Comparison of ENCODE assay signal across 9 cellular contexts in the genomic region with DNA sequence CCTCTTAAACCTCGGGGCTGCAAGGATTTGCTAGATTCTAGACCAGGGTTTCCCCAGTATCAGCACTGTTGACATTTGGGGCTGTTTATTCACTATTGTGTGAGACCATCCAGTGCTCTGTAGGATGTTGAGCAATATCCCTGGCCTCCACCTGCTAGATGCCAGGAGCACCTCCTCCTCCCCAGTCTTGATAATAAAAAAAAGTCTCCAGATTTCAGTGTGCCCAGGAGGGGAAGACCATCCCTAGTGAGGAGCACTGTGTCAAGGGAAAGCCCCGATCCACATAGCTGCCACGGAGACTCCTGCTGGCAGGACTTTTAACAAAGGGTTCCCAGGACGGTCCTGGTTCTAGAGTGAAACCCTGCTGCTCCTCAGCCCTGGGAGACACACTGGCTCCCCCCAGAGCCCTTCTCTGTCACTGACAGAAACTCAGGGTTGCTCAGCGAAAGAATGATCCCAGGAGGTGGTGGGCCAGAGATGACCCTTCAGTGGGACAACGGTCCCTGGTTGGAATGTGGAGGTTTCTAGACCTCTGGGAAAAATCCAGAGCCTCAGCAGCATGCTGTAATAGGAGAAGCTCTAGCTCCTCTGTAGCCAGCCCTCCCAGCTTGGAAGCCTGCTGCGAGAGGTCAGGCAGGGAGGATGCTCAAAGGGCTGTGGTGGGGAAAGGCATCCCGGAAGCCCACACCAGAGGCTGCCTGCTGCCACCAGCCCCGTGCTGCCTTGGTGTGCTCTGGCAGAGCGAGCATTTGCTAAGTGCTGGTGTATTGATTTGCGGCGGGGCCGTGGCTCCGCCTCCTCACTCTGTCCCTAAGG. TPM values are rescaled to one million over a fixed set of nuclear protein-coding genes. Genes with fewer than 3 reads are reported as not detected.
DNase-seq lines count a peak whose midpoint lies in the region; ATAC-seq, FAIRE-seq and TF ChIP-seq lines count a peak whose summit lies in the region.
"Had no signal": no experiment of that assay in that cellular context is flagged by ENCODE, and none has a peak within 500 bp of the region (broad histone marks: within the 10 kb centered on the region; RNA-seq: fewer than 3 reads in every experiment).

No MANE protein-coding gene starts in this region.

- H3K27ac Mint-ChIP-seq in H9 (no peak overlapping the region; a peak in 1 of 7 replicates), glutamatergic neuron (ENCODE audit: unreplicated experiment) (peak overlapping the region; percentile 95)
- H3K27ac Mint-ChIP-seq: IgD-negative memory B cell had no signal

- H3K79me1 ChIP-seq in H9 (ENCODE audit: insufficient read depth, low read depth, low read length, poor library complexity, severe bottlenecking): no peaks in the 10 kb centered on the region

- FAIRE-seq in RCC 7860 (lab: Jason Lieb, UNC): no peak

- no peak overlapping the region for H3K27ac ChIP-seq in H9 (ENCODE audit: insufficient read length, low read depth, low read length)
- H3K27ac ChIP-seq in stomach: peak overlapping the region in 3 of 5 donors; percentile 14 to 66 (median 46)

- H3K27me3 ChIP-seq in H9 (ENCODE audit: insufficient read depth, low read length) (peaks cover 2% of the 10 kb centered on the region; the same call in 1 of the 2 replicates), stomach (no peaks in the 10 kb centered on the region)

- no CpG with 5 or more reads among the region's 14 CpGs for WGBS in H9 (ENCODE audit: extremely low coverage, insufficient read length, low lambda C conversion rate)
- 57 to 72% (median 63%) methylated on average over 14 of the region's 14 CpGs for WGBS in stomach, 5 donors

- DNase-seq in H9: peak; percentile 71
- peak; percentile 6 for DNase-seq in RCC 7860 (ENCODE audit: low spot score)
- DNase-seq in glutamatergic neuron: peak; percentile 91
- no peak for DNase-seq in stomach
- no peak for DNase-seq in SIG-M5 (lab: John Stamatoyannopoulos, UW)
- DNase-seq in LoVo (ENCODE audit: low spot score): no peak
- DNase-seq in T1000 (lab: John Stamatoyannopoulos, UW): no peak

- peaks cover 4% of the 10 kb centered on the region for H3K23me2 ChIP-seq in H9 (ENCODE audit: insufficient read length, low read depth, low read length, poor library complexity, severe bottlenecking)

- no peak overlapping the region for H2BK120ac ChIP-seq in H9 (ENCODE audit: low read depth, low read length, poor library complexity, severe bottlenecking)

- H3K4me3 ChIP-seq in stomach: no peak overlapping the region

- no peak overlapping the region for H4K91ac ChIP-seq in H9 (ENCODE audit: insufficient read length, low read depth, low read length)

- H3K9me3 Mint-ChIP-seq in H9 (no peaks in the 10 kb centered on the region), glutamatergic neuron (ENCODE audit: unreplicated experiment) (peaks cover 13% of the 10 kb centered on the region)
- H3K9me3 Mint-ChIP-seq: IgD-negative memory B cell had no signal

- H3K36me3 Mint-ChIP-seq in H9 (ENCODE audit: insufficient read depth in 1 of 3, low read depth in 3 of 3) (no peaks in the 10 kb centered on the region), glutamatergic neuron (ENCODE audit: unreplicated experiment) (no peaks in the 10 kb centered on the region)
- H3K36me3 Mint-ChIP-seq: IgD-negative memory B cell had no signal

- H3K9ac ChIP-seq in H9 (ENCODE audit: extremely low read depth, insufficient read length, low read length): no peak overlapping the region

- no peak overlapping the region for H3K56ac ChIP-seq in H9 (ENCODE audit: insufficient read length, low read depth, low read length)

- no peak overlapping the region for H4K8ac ChIP-seq in H9 (replicated peaks; ENCODE audit: insufficient read length, low read depth, low read length)

- no peak overlapping the region for H2AFZ ChIP-seq in H9 (ENCODE audit: low read length)

- no peak for TF ChIP-seq EP300 in stomach (IDR thresholded peaks at IDR 0.05)

- no peaks in the 10 kb centered on the region for H4K20me1 ChIP-seq in H9 (ENCODE audit: control insufficient read depth, insufficient read depth, insufficient read length)

- TF ChIP-seq POLR2A in stomach (IDR thresholded peaks at IDR 0.05): no peak

- no peak overlapping the region for H3K18ac ChIP-seq in H9 (ENCODE audit: insufficient read length, low read depth, low read length)

- no peak overlapping the region for H3K14ac ChIP-seq in H9 (ENCODE audit: insufficient read depth, low read length)

- no peak overlapping the region for H3K4me2 ChIP-seq in H9 (ENCODE audit: insufficient read depth, insufficient read length, low read length)

- H2BK12ac ChIP-seq in H9 (ENCODE audit: insufficient read length, low read depth, low read length): no peak overlapping the region

- H3K36me3 ChIP-seq in stomach: peaks cover 7 to 84% (median 63%) of the 10 kb centered on the region in 4 donors

- no peak overlapping the region for H4K5ac ChIP-seq in H9 (ENCODE audit: insufficient read length, low read depth, low read length)

- TF ChIP-seq CTCF in H9 (conservative IDR thresholded peaks at IDR 0.05) (peak; percentile 55), glutamatergic neuron (IDR thresholded peaks at IDR 0.05; ENCODE audit: partially characterized antibody, unreplicated experiment) (no peak), stomach (IDR thresholded peaks at IDR 0.05) (peak in 1 of 7 experiments; percentile 6)

- ATAC-seq in GM18870 (IDR thresholded peaks at IDR 0.05; ENCODE audit: unreplicated experiment): no peak

- H3K27me3 Mint-ChIP-seq in H9 (ENCODE audit: low read depth) (peaks cover 58% of the 10 kb centered on the region), glutamatergic neuron (ENCODE audit: unreplicated experiment) (peaks cover 20% of the 10 kb centered on the region)

- H3K4me3 Mint-ChIP-seq in H9 (no peak overlapping the region; a peak in 1 of 5 replicates), glutamatergic neuron (ENCODE audit: unreplicated experiment) (peak overlapping the region; percentile 71)
- H3K4me3 Mint-ChIP-seq: IgD-negative memory B cell had no signal

- no peak overlapping the region for H3T11ph ChIP-seq in H9 (ENCODE audit: low read length)

- H3K4me1 ChIP-seq in H9 (ENCODE audit: insufficient read depth, low read length): peaks cover 10% of the 10 kb centered on the region; the same call in 1 of the 2 replicates
- H3K4me1 ChIP-seq in stomach: peaks cover 37 to 65% (median 55%) of the 10 kb centered on the region in 4 donors

- H2BK5ac ChIP-seq in H9 (ENCODE audit: insufficient read length, low read length): no peak overlapping the region

- H2AK5ac ChIP-seq in H9 (ENCODE audit: insufficient read length, low read length): no peak overlapping the region

- no peak overlapping the region for H3K23ac ChIP-seq in H9 (ENCODE audit: insufficient read length, low read depth, low read length)

- H3K4ac ChIP-seq in H9 (ENCODE audit: low read depth, low read length): no peak overlapping the region

- H2BK15ac ChIP-seq in H9 (ENCODE audit: low read depth, low read length): no peak overlapping the region

- H3K79me2 ChIP-seq in H9 (ENCODE audit: insufficient read depth, low read length): no peaks in the 10 kb centered on the region

- H2BK20ac ChIP-seq in H9 (ENCODE audit: low read depth, low read length, poor library complexity, severe bottlenecking): no peak overlapping the region

- H3K9me3 ChIP-seq in H9 (ENCODE audit: control insufficient read depth, low read depth, low read length) (no peaks in the 10 kb centered on the region), stomach (no peaks in the 10 kb centered on the region)

- peaks cover 22 to 52% of the 10 kb centered on the region in 2 experiments for H3K4me1 Mint-ChIP-seq in H9
- H3K4me1 Mint-ChIP-seq in glutamatergic neuron (ENCODE audit: low read depth, unreplicated experiment): peaks cover 39% of the 10 kb centered on the region

- intact Hi-C loops in stomach (cut with DNase I; ENCODE audit: low total_unique reads): no loop called here

RNA-seq across cellular contexts. Expression of a gene that starts 20.3 kb away (rescaled TPM):
- total RNA-seq in H9 (2021) (0.63 and 0.86 TPM in 2 replicates), glutamatergic neuron (ENCODE audit: unreplicated experiment) (1.3 TPM), stomach (10 to 100 TPM in 2 of 5 donors, 1 to 10 TPM in 2, not detected in 1; 1.3 to 19.3 (median 7.6) TPM)
- polyA plus RNA-seq in stomach: 1 to 10 TPM; 4.1 to 5.5 (median 5.0) TPM

RNA-seq across cellular contexts. Expression of a gene that starts 34.1 kb away (rescaled TPM):
- 92.8 and 95.7 TPM in 2 replicates for total RNA-seq in H9 (2021)
- total RNA-seq in glutamatergic neuron (ENCODE audit: unreplicated experiment): 29.2 TPM
- total RNA-seq in stomach: 100 to 1,000 TPM in 1 of 5 donors, 10 to 100 TPM in 4; 29.6 to 373 (median 36.5) TPM
- 10 to 100 TPM; 64.7 to 88.2 (median 77.9) TPM for polyA plus RNA-seq in stomach

RNA-seq across cellular contexts. Expression of a gene that starts 35.7 kb away (rescaled TPM):
- total RNA-seq in H9 (2021): 198 and 210 TPM in 2 replicates
- total RNA-seq in glutamatergic neuron (ENCODE audit: unreplicated experiment): 68.6 TPM
- 100 to 1,000 TPM in 1 of 5 donors, 10 to 100 TPM in 4; 10.1 to 122 (median 26.3) TPM for total RNA-seq in stomach
- 10 to 100 TPM in 1 of 3 donors, 1 to 10 TPM in 2; 6.9 to 26.2 (median 9.5) TPM for polyA plus RNA-seq in stomach

Comparison
In these comparisons a context has a peak if more than half of its experiments do, and no peak if none do; other contexts are left out.
1. DNase-seq: peak in H9 (single experiment), RCC 7860 (single experiment) and glutamatergic neuron (single experiment); none in stomach (single experiment), SIG-M5 (single experiment), LoVo (single experiment) and T1000 (single experiment).